1 cellular context compared by ENCODE assay signal in the genomic region with DNA sequence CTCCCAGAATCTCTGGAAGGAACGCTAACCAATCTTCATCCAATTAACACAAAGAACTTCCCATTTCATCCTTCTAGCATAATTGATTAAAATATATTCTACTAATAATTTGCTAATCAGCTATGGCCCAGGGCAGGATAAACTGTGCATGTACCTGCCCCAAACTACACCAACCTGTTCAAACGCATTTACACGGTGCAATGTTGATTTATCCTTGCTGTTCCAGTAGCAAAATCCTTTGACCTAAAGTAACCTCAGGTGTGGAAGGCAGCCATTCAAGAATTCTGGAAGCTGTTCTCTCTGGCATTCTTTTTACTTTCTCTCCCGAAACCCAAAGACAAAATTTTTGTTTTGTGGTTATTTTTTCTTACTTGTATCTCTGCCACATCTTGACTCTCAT.
TF ChIP-seq lines count a peak whose summit lies in the region.

No MANE protein-coding gene starts in this region.

TF ChIP-seq in HepG2, 621 proteins besides CTCF, POLR2A, EP300 and RAD21 (continued from another document):
- TF ChIP-seq, protein P1, sequence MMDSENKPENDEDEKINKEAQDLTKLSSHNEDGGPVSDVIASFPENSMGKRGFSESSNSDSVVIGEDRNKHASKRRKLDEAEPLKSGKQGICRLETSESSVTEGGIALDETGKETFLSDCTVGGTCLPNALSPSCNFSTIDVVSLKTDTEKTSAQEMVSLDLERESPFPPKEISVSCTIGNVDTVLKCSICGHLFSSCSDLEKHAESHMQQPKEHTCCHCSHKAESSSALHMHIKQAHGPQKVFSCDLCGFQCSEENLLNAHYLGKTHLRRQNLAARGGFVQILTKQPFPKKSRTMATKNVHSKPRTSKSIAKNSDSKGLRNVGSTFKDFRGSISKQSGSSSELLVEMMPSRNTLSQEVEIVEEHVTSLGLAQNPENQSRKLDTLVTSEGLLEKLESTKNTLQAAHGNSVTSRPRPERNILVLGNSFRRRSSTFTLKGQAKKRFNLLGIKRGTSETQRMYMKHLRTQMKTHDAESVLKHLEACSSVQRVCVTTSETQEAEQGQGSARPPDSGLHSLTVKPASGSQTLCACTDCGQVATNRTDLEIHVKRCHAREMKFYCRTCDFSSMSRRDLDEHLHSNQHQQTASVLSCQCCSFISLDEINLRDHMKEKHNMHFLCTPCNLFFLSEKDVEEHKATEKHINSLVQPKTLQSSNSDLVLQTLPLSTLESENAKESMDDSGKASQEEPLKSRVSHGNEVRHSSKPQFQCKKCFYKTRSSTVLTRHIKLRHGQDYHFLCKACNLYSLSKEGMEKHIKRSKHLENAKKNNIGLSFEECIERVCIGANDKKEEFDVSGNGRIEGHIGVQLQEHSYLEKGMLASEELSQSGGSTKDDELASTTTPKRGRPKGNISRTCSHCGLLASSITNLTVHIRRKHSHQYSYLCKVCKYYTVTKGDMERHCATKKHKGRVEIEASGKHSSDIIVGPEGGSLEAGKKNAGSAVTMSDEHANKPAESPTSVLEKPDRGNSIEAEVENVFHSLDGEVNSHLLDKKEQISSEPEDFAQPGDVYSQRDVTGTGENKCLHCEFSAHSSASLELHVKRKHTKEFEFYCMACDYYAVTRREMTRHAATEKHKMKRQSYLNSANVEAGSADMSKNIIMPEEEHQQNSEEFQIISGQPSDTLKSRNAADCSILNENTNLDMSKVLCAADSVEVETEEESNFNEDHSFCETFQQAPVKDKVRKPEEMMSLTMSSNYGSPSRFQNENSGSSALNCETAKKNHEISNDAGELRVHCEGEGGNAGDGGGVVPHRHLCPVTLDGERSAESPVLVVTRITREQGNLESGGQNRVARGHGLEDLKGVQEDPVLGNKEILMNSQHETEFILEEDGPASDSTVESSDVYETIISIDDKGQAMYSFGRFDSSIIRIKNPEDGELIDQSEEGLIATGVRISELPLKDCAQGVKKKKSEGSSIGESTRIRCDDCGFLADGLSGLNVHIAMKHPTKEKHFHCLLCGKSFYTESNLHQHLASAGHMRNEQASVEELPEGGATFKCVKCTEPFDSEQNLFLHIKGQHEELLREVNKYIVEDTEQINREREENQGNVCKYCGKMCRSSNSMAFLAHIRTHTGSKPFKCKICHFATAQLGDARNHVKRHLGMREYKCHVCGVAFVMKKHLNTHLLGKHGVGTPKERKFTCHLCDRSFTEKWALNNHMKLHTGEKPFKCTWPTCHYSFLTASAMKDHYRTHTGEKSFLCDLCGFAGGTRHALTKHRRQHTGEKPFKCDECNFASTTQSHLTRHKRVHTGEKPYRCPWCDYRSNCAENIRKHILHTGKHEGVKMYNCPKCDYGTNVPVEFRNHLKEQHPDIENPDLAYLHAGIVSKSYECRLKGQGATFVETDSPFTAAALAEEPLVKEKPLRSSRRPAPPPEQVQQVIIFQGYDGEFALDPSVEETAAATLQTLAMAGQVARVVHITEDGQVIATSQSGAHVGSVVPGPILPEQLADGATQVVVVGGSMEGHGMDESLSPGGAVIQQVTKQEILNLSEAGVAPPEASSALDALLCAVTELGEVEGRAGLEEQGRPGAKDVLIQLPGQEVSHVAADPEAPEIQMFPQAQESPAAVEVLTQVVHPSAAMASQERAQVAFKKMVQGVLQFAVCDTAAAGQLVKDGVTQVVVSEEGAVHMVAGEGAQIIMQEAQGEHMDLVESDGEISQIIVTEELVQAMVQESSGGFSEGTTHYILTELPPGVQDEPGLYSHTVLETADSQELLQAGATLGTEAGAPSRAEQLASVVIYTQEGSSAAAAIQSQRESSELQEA (CRISPR knock-in tag; IDR thresholded peaks at IDR 0.05; ENCODE audit: not compliant biosample characterization): no peak
- TF ChIP-seq ZNF879 (CRISPR knock-in tag; IDR thresholded peaks at IDR 0.05) (no peak), ZNF605 (CRISPR knock-in tag; IDR thresholded peaks at IDR 0.05) (no peak), ZNF792 (CRISPR knock-in tag; IDR thresholded peaks at IDR 0.05) (no peak), FOSL1 (CRISPR knock-in tag; IDR thresholded peaks at IDR 0.05; ENCODE audit: borderline replicate concordance) (no peak), ZNF878 (CRISPR knock-in tag; IDR thresholded peaks at IDR 0.05) (no peak), ZNF572 (CRISPR knock-in tag; IDR thresholded peaks at IDR 0.05) (no peak), ZNF775 (CRISPR knock-in tag; IDR thresholded peaks at IDR 0.05; ENCODE audit: borderline replicate concordance) (no peak), KIAA2018 (CRISPR knock-in tag; IDR thresholded peaks at IDR 0.05; ENCODE audit: borderline replicate concordance) (no peak), ZNF263 (CRISPR knock-in tag; IDR thresholded peaks at IDR 0.05) (no peak)
- TF ChIP-seq, protein P2, sequence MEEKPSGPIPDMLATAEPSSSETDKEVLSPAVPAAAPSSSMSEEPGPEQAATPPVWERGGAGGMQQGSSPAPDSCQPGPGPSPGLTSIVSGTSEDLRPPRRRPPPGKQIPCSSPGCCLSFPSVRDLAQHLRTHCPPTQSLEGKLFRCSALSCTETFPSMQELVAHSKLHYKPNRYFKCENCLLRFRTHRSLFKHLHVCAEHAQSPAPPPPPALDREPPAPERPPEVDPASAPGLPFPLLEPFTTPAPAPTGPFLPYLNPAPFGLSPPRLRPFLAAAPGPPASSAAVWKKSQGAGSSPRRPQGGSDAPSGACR (CRISPR knock-in tag; IDR thresholded peaks at IDR 0.05): no peak
